Comparison of ENCODE assay signal across 9 cellular contexts in genomic region chr1:47527653-47528272, GRCh38.
DNase-seq lines count a peak whose midpoint lies in the region; ATAC-seq and TF ChIP-seq lines count a peak whose summit lies in the region.
"Had no signal": no experiment of that assay in that cellular context is flagged by ENCODE, and none has a peak within 500 bp of the region (broad histone marks: within the 10 kb centered on the region; RNA-seq: fewer than 3 reads in every experiment).

No MANE protein-coding gene starts in this region.

- no peaks in the 10 kb centered on the region; the same call in 1 of the 2 replicates for H3K27me3 ChIP-seq in H9 (ENCODE audit: insufficient read depth, low read length)

- no peak overlapping the region for H2BK12ac ChIP-seq in H9 (ENCODE audit: insufficient read length, low read depth, low read length)

- peaks cover 28 to 40% (median 31%) of the 10 kb centered on the region in 3 donors for H3K27me3 Mint-ChIP-seq in CD14-positive monocyte (ENCODE audit: low read depth in 3 of 3)
- H3K27me3 Mint-ChIP-seq in H9 (ENCODE audit: low read depth) = peaks cover 64% of the 10 kb centered on the region
- peaks cover 66% of the 10 kb centered on the region for H3K27me3 Mint-ChIP-seq in activated T-cell treated with anti-CD3 and anti-CD28 coated beads, Interleukin-2, amount 50 U/mL, for 72 hours (ENCODE audit: low read depth)

- no peak overlapping the region for H2AK5ac ChIP-seq in H9 (ENCODE audit: insufficient read length, low read length)

- no peak overlapping the region for H4K91ac ChIP-seq in H9 (ENCODE audit: insufficient read length, low read depth, low read length)

- H4K20me1 ChIP-seq in H9 (ENCODE audit: control insufficient read depth, insufficient read depth, insufficient read length) = no peaks in the 10 kb centered on the region

- no peak overlapping the region for H3K27ac ChIP-seq in H9 (ENCODE audit: insufficient read length, low read depth, low read length)
- H3K27ac ChIP-seq: skin epidermis had no signal

- peaks cover 12% of the 10 kb centered on the region; the same call in 1 of the 2 replicates for H3K4me1 ChIP-seq in H9 (ENCODE audit: insufficient read depth, low read length)

- H2BK15ac ChIP-seq in H9 (ENCODE audit: low read depth, low read length) = no peak overlapping the region

- no peak overlapping the region for H3K23ac ChIP-seq in H9 (ENCODE audit: insufficient read length, low read depth, low read length)

- H3K79me1 ChIP-seq in H9 (ENCODE audit: insufficient read depth, low read depth, low read length, poor library complexity, severe bottlenecking) = no peaks in the 10 kb centered on the region

- no peak overlapping the region for H4K8ac ChIP-seq in H9 (replicated peaks; ENCODE audit: insufficient read length, low read depth, low read length)

- intact Hi-C loops in CD14-positive monocyte (cut with micrococcal nuclease) = no loop called here

- H2BK120ac ChIP-seq in H9 (ENCODE audit: low read depth, low read length, poor library complexity, severe bottlenecking) = no peak overlapping the region

- no peak overlapping the region for H2BK5ac ChIP-seq in H9 (ENCODE audit: insufficient read length, low read length)

- no peak overlapping the region for H3K56ac ChIP-seq in H9 (ENCODE audit: insufficient read length, low read depth, low read length)

- H3K4me1 Mint-ChIP-seq in CD14-positive monocyte (peaks cover 11% of the 10 kb centered on the region), H9 (peaks cover 21 to 34% of the 10 kb centered on the region in 2 experiments)
- peaks cover 1% of the 10 kb centered on the region for H3K4me1 Mint-ChIP-seq in activated T-cell treated with anti-CD3 and anti-CD28 coated beads, Interleukin-2, amount 50 U/mL, for 72 hours (ENCODE audit: low read depth)

- no peak overlapping the region for H2BK20ac ChIP-seq in H9 (ENCODE audit: low read depth, low read length, poor library complexity, severe bottlenecking)

- ATAC-seq in activated T-cell treated with anti-CD3 and anti-CD28 coated beads, Interleukin-2, amount 50 U/mL, for 72 hours (replicated peaks in 1 of 2) = no peak
- ATAC-seq in GM21390 (IDR thresholded peaks at IDR 0.05; ENCODE audit: unreplicated experiment) (no peak), HG03457 (IDR thresholded peaks at IDR 0.05; ENCODE audit: unreplicated experiment) (no peak)

- H4K5ac ChIP-seq in H9 (ENCODE audit: insufficient read length, low read depth, low read length) = no peak overlapping the region

- no peak overlapping the region for H2AFZ ChIP-seq in H9 (ENCODE audit: low read length)

- no peaks in the 10 kb centered on the region for H3K36me3 Mint-ChIP-seq in CD14-positive monocyte
- H3K36me3 Mint-ChIP-seq in H9 (ENCODE audit: insufficient read depth in 1 of 3, low read depth in 3 of 3) = no peaks in the 10 kb centered on the region
- peaks cover 3 to 6% of the 10 kb centered on the region in 2 donors for H3K36me3 Mint-ChIP-seq in activated T-cell treated with anti-CD3 and anti-CD28 coated beads, Interleukin-2, amount 50 U/mL, for 72 hours (ENCODE audit: insufficient read depth in 2 of 2)

- DNase-seq in CD14-positive monocyte (ENCODE audit: low spot score) (no peak), H9 (peak; percentile 55), SK-N-DZ (ENCODE audit: low spot score) (peak; percentile 31), iris pigment epithelial cell (ENCODE audit: low read depth) (peak; percentile 34)
- no peak for DNase-seq in stimulated activated naive CD4-positive, alpha-beta T cell (lab: John Stamatoyannopoulos, UW)
- no peak for DNase-seq in activated T-cell treated with anti-CD3 and anti-CD28 coated beads, Interleukin-2, amount 50 U/mL, for 72 hours

- H3K27ac Mint-ChIP-seq in CD14-positive monocyte (no peak overlapping the region), H9 (no peak overlapping the region)
- no peak overlapping the region for H3K27ac Mint-ChIP-seq in activated T-cell treated with anti-CD3 and anti-CD28 coated beads, Interleukin-2, amount 50 U/mL, for 72 hours

- no peak overlapping the region for H3K9ac ChIP-seq in H9 (ENCODE audit: extremely low read depth, insufficient read length, low read length)

- WGBS in H9 (ENCODE audit: extremely low coverage, insufficient read length, low lambda C conversion rate) = no CpG with 5 or more reads among the region's 7 CpGs

- H3T11ph ChIP-seq in H9 (ENCODE audit: low read length) = no peak overlapping the region

- no peak overlapping the region for H3K14ac ChIP-seq in H9 (ENCODE audit: insufficient read depth, low read length)

- H3K79me2 ChIP-seq in H9 (ENCODE audit: insufficient read depth, low read length) = no peaks in the 10 kb centered on the region

- H3K9me3 Mint-ChIP-seq in CD14-positive monocyte = peaks cover 0 to 16% (median 9%) of the 10 kb centered on the region in 7 donors
- H3K9me3 Mint-ChIP-seq in H9 = peaks cover 13% of the 10 kb centered on the region in 2 experiments; a peak in 4 of 5 replicates
- peaks cover 4 to 5% of the 10 kb centered on the region in 2 donors for H3K9me3 Mint-ChIP-seq in activated T-cell treated with anti-CD3 and anti-CD28 coated beads, Interleukin-2, amount 50 U/mL, for 72 hours

- TF ChIP-seq CTCF in CD14-positive monocyte (IDR thresholded peaks at IDR 0.05) (peak; percentile 6), H9 (conservative IDR thresholded peaks at IDR 0.05) (peak; percentile 82)

- H3K4ac ChIP-seq in H9 (ENCODE audit: low read depth, low read length) = no peak overlapping the region

- H3K4me3 Mint-ChIP-seq in CD14-positive monocyte (no peak overlapping the region), H9 (no peak overlapping the region)
- no peak overlapping the region for H3K4me3 Mint-ChIP-seq in activated T-cell treated with anti-CD3 and anti-CD28 coated beads, Interleukin-2, amount 50 U/mL, for 72 hours

- H3K9me3 ChIP-seq in H9 (ENCODE audit: control insufficient read depth, low read depth, low read length) = no peaks in the 10 kb centered on the region

- H3K18ac ChIP-seq in H9 (ENCODE audit: insufficient read length, low read depth, low read length) = no peak overlapping the region

- H3K23me2 ChIP-seq in H9 (ENCODE audit: insufficient read length, low read depth, low read length, poor library complexity, severe bottlenecking) = no peaks in the 10 kb centered on the region

- no peak overlapping the region for H3K4me2 ChIP-seq in H9 (ENCODE audit: insufficient read depth, insufficient read length, low read length)

Comparison
In these comparisons a context has a peak if more than half of its experiments do, and no peak if none do; other contexts are left out.
1. DNase-seq: peak in H9 (single experiment), SK-N-DZ (single experiment) and iris pigment epithelial cell (single experiment); none in CD14-positive monocyte (single experiment), stimulated activated naive CD4-positive, alpha-beta T cell (0 of 6) and activated T-cell treated with anti-CD3 and anti-CD28 coated beads, Interleukin-2, amount 50 U/mL, for 72 hours (0 of 2).